Comparison of ENCODE assay signal across 23 cellular contexts in genomic region chr2:167749016-167749415, GRCh38.
A peak's percentile ranks its signal among the peaks of the same experiment; 100 is the strongest.
DNase-seq lines count a peak whose midpoint lies in the region; ATAC-seq and TF ChIP-seq lines count a peak whose summit lies in the region.
"Had no signal": no experiment of that assay in that cellular context is flagged by ENCODE, and none has a peak within 500 bp of the region (broad histone marks: within the 10 kb centered on the region; RNA-seq: fewer than 3 reads in every experiment).

No MANE protein-coding gene starts in this region.

- H2AK5ac ChIP-seq in H9 (ENCODE audit: insufficient read length, low read length) = no peak overlapping the region

- H3K36me3 Mint-ChIP-seq in H9 (ENCODE audit: insufficient read depth in 1 of 3, low read depth in 3 of 3) = no peaks in the 10 kb centered on the region
- H3K36me3 Mint-ChIP-seq in glutamatergic neuron (ENCODE audit: unreplicated experiment) = no peaks in the 10 kb centered on the region
- H3K36me3 Mint-ChIP-seq: activated CD4-positive, alpha-beta memory T cell treated with anti-CD3 and anti-CD28 coated beads for 36 hours; brain; CD8-positive, alpha-beta T cell had no signal

- no peak overlapping the region for H4K5ac ChIP-seq in H9 (ENCODE audit: insufficient read length, low read depth, low read length)

- H2AFZ ChIP-seq in H9 (ENCODE audit: low read length) = no peak overlapping the region

- no peak overlapping the region for H4K91ac ChIP-seq in H9 (ENCODE audit: insufficient read length, low read depth, low read length)

- H3K4me2 ChIP-seq in H9 (ENCODE audit: insufficient read depth, insufficient read length, low read length) = no peak overlapping the region

- no peak overlapping the region for H2BK20ac ChIP-seq in H9 (ENCODE audit: low read depth, low read length, poor library complexity, severe bottlenecking)

- no CpG with 5 or more reads among the region's 3 CpGs for WGBS in H9 (ENCODE audit: extremely low coverage, insufficient read length, low lambda C conversion rate)
- 28 to 42% (median 32%) methylated on average over 3 of the region's 3 CpGs for WGBS in psoas muscle, 3 donors

- peak overlapping the region in 2 of 3 experiments; percentile 3 to 45; a peak in 2 of 7 replicates for H3K27ac Mint-ChIP-seq in H9
- no peak overlapping the region for H3K27ac Mint-ChIP-seq in glutamatergic neuron (ENCODE audit: unreplicated experiment)
- H3K27ac Mint-ChIP-seq: activated CD4-positive, alpha-beta memory T cell treated with anti-CD3 and anti-CD28 coated beads for 36 hours; activated naive CD8-positive, alpha-beta T cell treated with anti-CD3 and anti-CD28 coated beads, Interleukin-2, amount 50 U/mL, for 24 hours; CD8-positive, alpha-beta T cell; stimulated activated naive CD8-positive, alpha-beta T cell treated with anti-CD3 and anti-CD28 coated beads, Interleukin-15, amount 100 ng/mL, for 72 hours had no signal

- no peak overlapping the region for H3K23ac ChIP-seq in H9 (ENCODE audit: insufficient read length, low read depth, low read length)

- no peak overlapping the region for H2BK5ac ChIP-seq in H9 (ENCODE audit: insufficient read length, low read length)

- H3K9me3 ChIP-seq in H9 (ENCODE audit: control insufficient read depth, low read depth, low read length) (no peaks in the 10 kb centered on the region), psoas muscle (no peaks in the 10 kb centered on the region)
- H3K9me3 ChIP-seq: neutrophil, transverse colon had no signal

- H3K4me1 ChIP-seq in H9 (ENCODE audit: insufficient read depth, low read length) (peaks cover 8% of the 10 kb centered on the region), psoas muscle (peaks cover 20% of the 10 kb centered on the region)

- H2BK120ac ChIP-seq in H9 (ENCODE audit: low read depth, low read length, poor library complexity, severe bottlenecking) = no peak overlapping the region

- no peaks in the 10 kb centered on the region for H3K79me1 ChIP-seq in H9 (ENCODE audit: insufficient read depth, low read depth, low read length, poor library complexity, severe bottlenecking)

- H3K14ac ChIP-seq in H9 (ENCODE audit: insufficient read depth, low read length) = no peak overlapping the region

- no peak overlapping the region for H3T11ph ChIP-seq in H9 (ENCODE audit: low read length)

- H2BK12ac ChIP-seq in H9 (ENCODE audit: insufficient read length, low read depth, low read length) = no peak overlapping the region

- H3K4me1 Mint-ChIP-seq in H9 = peaks cover 26 to 30% of the 10 kb centered on the region in 2 experiments
- no peaks in the 10 kb centered on the region for H3K4me1 Mint-ChIP-seq in glutamatergic neuron (ENCODE audit: low read depth, unreplicated experiment)
- H3K4me1 Mint-ChIP-seq: activated naive CD8-positive, alpha-beta T cell treated with anti-CD3 and anti-CD28 coated beads, Interleukin-2, amount 50 U/mL, for 24 hours; stimulated activated naive CD8-positive, alpha-beta T cell treated with anti-CD3 and anti-CD28 coated beads, Interleukin-15, amount 100 ng/mL, for 72 hours had no signal

- no peaks in the 10 kb centered on the region for H3K36me3 ChIP-seq in psoas muscle (ENCODE audit: insufficient read depth in 1 of 2, low read depth in 1 of 2)
- H3K36me3 ChIP-seq: neutrophil, transverse colon had no signal

- intact Hi-C loops in psoas muscle (cut with DNase I) = loop anchor here in 1 of 2 donors (10.0 kb wide), 1 partner anchor 614 kb away; no protein-coding TSS in a partner anchor

- no peak overlapping the region for H2BK15ac ChIP-seq in H9 (ENCODE audit: low read depth, low read length)

- H3K79me2 ChIP-seq in H9 (ENCODE audit: insufficient read depth, low read length) = peaks cover 1% of the 10 kb centered on the region; the same call in 1 of the 2 replicates

- no peak overlapping the region for H3K4me3 ChIP-seq in epithelial cell of proximal tubule (ENCODE audit: low read depth, low read length)
- peak overlapping the region; percentile 62 for H3K4me3 ChIP-seq in psoas muscle
- H3K4me3 ChIP-seq: GM12878, lung, transverse colon had no signal

- H4K8ac ChIP-seq in H9 (replicated peaks; ENCODE audit: insufficient read length, low read depth, low read length) = no peak overlapping the region

- no peak for TF ChIP-seq CTCF in H9 (conservative IDR thresholded peaks at IDR 0.05)
- TF ChIP-seq CTCF in epithelial cell of proximal tubule (conservative IDR thresholded peaks at IDR 0.05; ENCODE audit: low read depth, low read length) = no peak
- TF ChIP-seq CTCF in psoas muscle (IDR thresholded peaks at IDR 0.05) = no peak
- TF ChIP-seq CTCF in glutamatergic neuron (IDR thresholded peaks at IDR 0.05; ENCODE audit: partially characterized antibody, unreplicated experiment) = no peak

- H4K20me1 ChIP-seq in H9 (ENCODE audit: control insufficient read depth, insufficient read depth, insufficient read length) = no peaks in the 10 kb centered on the region

- no peaks in the 10 kb centered on the region for H3K23me2 ChIP-seq in H9 (ENCODE audit: insufficient read length, low read depth, low read length, poor library complexity, severe bottlenecking)

- H3K4me3 Mint-ChIP-seq in H9 (no peak overlapping the region), glutamatergic neuron (ENCODE audit: unreplicated experiment) (no peak overlapping the region)
- H3K4me3 Mint-ChIP-seq: activated CD4-positive, alpha-beta memory T cell treated with anti-CD3 and anti-CD28 coated beads for 36 hours; activated naive CD8-positive, alpha-beta T cell treated with anti-CD3 and anti-CD28 coated beads, Interleukin-2, amount 50 U/mL, for 24 hours; brain; CD8-positive, alpha-beta T cell; stimulated activated naive CD8-positive, alpha-beta T cell treated with anti-CD3 and anti-CD28 coated beads, Interleukin-15, amount 100 ng/mL, for 72 hours had no signal

- no peak overlapping the region for H3K27ac ChIP-seq in H9 (ENCODE audit: insufficient read length, low read depth, low read length)
- H3K27ac ChIP-seq in psoas muscle = peak overlapping the region; percentile 96
- H3K27ac ChIP-seq: neutrophil, transverse colon had no signal

- no peak overlapping the region for H3K4ac ChIP-seq in H9 (ENCODE audit: low read depth, low read length)

- DNase-seq in H9 (no peak), RKO (ENCODE audit: low spot score) (peak; percentile 9), epithelial cell of proximal tubule (ENCODE audit: low read depth) (peak; percentile 69), psoas muscle (peak in 1 of 2 donors; percentile 52), glutamatergic neuron (no peak), NCI-H2196 (lab: John Stamatoyannopoulos, UW; ENCODE audit: unreplicated experiment) (no peak), cerebellar cortex (ENCODE audit: low spot score) (no peak)
- DNase-seq: activated CD4-positive, alpha-beta memory T cell treated with anti-CD3 and anti-CD28 coated beads for 36 hours; activated effector memory CD4-positive, alpha-beta T cell treated with anti-CD3 and anti-CD28 coated beads, Interleukin-2, amount 50 U/mL, for 16 hours; activated naive CD8-positive, alpha-beta T cell treated with anti-CD3 and anti-CD28 coated beads, Interleukin-2, amount 50 U/mL, for 24 hours; CD8-positive, alpha-beta T cell; DMS79; NCI-H1105 treated with DMSO at 0.1 percent for 48 hours; NCI-H2029 treated with DMSO at 0.1 percent for 48 hours; Right ventricle myocardium superior; stimulated activated naive CD8-positive, alpha-beta T cell treated with anti-CD3 and anti-CD28 coated beads, Interleukin-15, amount 100 ng/mL, for 72 hours; T1000; transverse colon had no signal

- H3K9me3 Mint-ChIP-seq in H9 (no peaks in the 10 kb centered on the region), glutamatergic neuron (ENCODE audit: unreplicated experiment) (no peaks in the 10 kb centered on the region)
- H3K9me3 Mint-ChIP-seq: activated CD4-positive, alpha-beta memory T cell treated with anti-CD3 and anti-CD28 coated beads for 36 hours; activated naive CD8-positive, alpha-beta T cell treated with anti-CD3 and anti-CD28 coated beads, Interleukin-2, amount 50 U/mL, for 24 hours; brain; CD8-positive, alpha-beta T cell; stimulated activated naive CD8-positive, alpha-beta T cell treated with anti-CD3 and anti-CD28 coated beads, Interleukin-15, amount 100 ng/mL, for 72 hours had no signal

- no peak overlapping the region for H3K9ac ChIP-seq in H9 (ENCODE audit: extremely low read depth, insufficient read length, low read length)

- H3K27me3 ChIP-seq in H9 (ENCODE audit: insufficient read depth, low read length) (no peaks in the 10 kb centered on the region), psoas muscle (ENCODE audit: insufficient read depth in 3 of 3, low read length in 2 of 3) (no peaks in the 10 kb centered on the region)
- H3K27me3 ChIP-seq: neutrophil, transverse colon had no signal

- no peaks in the 10 kb centered on the region for H3K27me3 Mint-ChIP-seq in H9 (ENCODE audit: low read depth)
- peaks cover 3% of the 10 kb centered on the region for H3K27me3 Mint-ChIP-seq in glutamatergic neuron (ENCODE audit: unreplicated experiment)
- H3K27me3 Mint-ChIP-seq: brain; stimulated activated naive CD8-positive, alpha-beta T cell treated with anti-CD3 and anti-CD28 coated beads, Interleukin-15, amount 100 ng/mL, for 72 hours had no signal

- no peak overlapping the region for H3K56ac ChIP-seq in H9 (ENCODE audit: insufficient read length, low read depth, low read length)

- ATAC-seq in psoas muscle (peak; percentile 82 to 90 (median 88)), GM18867 (IDR thresholded peaks at IDR 0.05; ENCODE audit: unreplicated experiment) (no peak)
- ATAC-seq: activated naive CD8-positive, alpha-beta T cell treated with anti-CD3 and anti-CD28 coated beads, Interleukin-2, amount 50 U/mL, for 24 hours; CD8-positive, alpha-beta T cell; GM12878; stimulated activated naive CD8-positive, alpha-beta T cell treated with anti-CD3 and anti-CD28 coated beads, Interleukin-15, amount 100 ng/mL, for 72 hours had no signal

- no peak overlapping the region for H3K18ac ChIP-seq in H9 (ENCODE audit: insufficient read length, low read depth, low read length)

Comparison
In these comparisons a context has a peak if more than half of its experiments do, and no peak if none do; other contexts are left out.
1. DNase-seq: peak in RKO (single experiment) and epithelial cell of proximal tubule (single experiment); none in H9 (single experiment), glutamatergic neuron (single experiment), NCI-H2196 (single experiment) and cerebellar cortex (single experiment).